Comparison of ENCODE assay signal across 8 cellular contexts in genomic region chrX:69615779-69616519, GRCh38. TPM values are rescaled to one million over a fixed set of nuclear protein-coding genes. Genes with fewer than 3 reads are reported as not detected.
DNase-seq lines count a peak whose midpoint lies in the region; ATAC-seq, FAIRE-seq and TF ChIP-seq lines count a peak whose summit lies in the region.

Gene EDA (plus strand): TSS chrX:69616113.

- intact Hi-C loops in posterior cingulate gyrus (cut with DNase I) (loop anchor here (5.0 to 10.0 kb wide), 2 partner anchors 114 to 791 kb away; partner anchors contain the start of genes EFNB1 and NALF2), transverse colon (cut with DNase I; ENCODE audit: low total_unique reads) (no loop called here)

- peak; percentile 65 for DNase-seq in AG08395 (ENCODE audit: low spot score)
- DNase-seq in Jurkat, Clone E6-1 (ENCODE audit: low read depth, low spot score): peak; percentile 67
- DNase-seq in T-helper 17 cell: peak; percentile 39 to 65 (median 55)
- peak; percentile 4 for DNase-seq in astrocyte (ENCODE audit: low read depth)
- DNase-seq in right atrium auricular region (ENCODE audit: low spot score): peak; percentile 72
- DNase-seq in posterior cingulate gyrus: peak; percentile 67 to 98 (median 74)
- peak; percentile 87 for DNase-seq in transverse colon

- no peak within 1 kb of the TSS for H3K27ac Mint-ChIP-seq in T-helper 17 cell
- peak within 1 kb of the TSS; percentile 75 for H3K27ac Mint-ChIP-seq in astrocyte (ENCODE audit: unreplicated experiment)

- H3K36me3 Mint-ChIP-seq in T-helper 17 cell (ENCODE audit: low read depth) (no peaks in the 10 kb centered on the region), astrocyte (ENCODE audit: low read depth, unreplicated experiment) (no peaks in the 10 kb centered on the region)

- H2AFZ ChIP-seq in astrocyte (ENCODE audit: low read depth, low read length): peak within 1 kb of the TSS; percentile 60

- peak within 1 kb of the TSS; percentile 54 for H3K4me3 ChIP-seq in Jurkat, Clone E6-1 (ENCODE audit: low read length)
- H3K4me3 ChIP-seq in astrocyte (ENCODE audit: insufficient read depth, low read depth, low read length): peak within 1 kb of the TSS; percentile 33
- H3K4me3 ChIP-seq in right atrium auricular region: peak within 1 kb of the TSS; percentile 61 to 65
- H3K4me3 ChIP-seq in transverse colon: peak within 1 kb of the TSS; percentile 41 to 75 (median 50)

- peaks cover 2% of the 10 kb centered on the region for H3K9me3 Mint-ChIP-seq in astrocyte (ENCODE audit: unreplicated experiment)

- WGBS in transverse colon (ENCODE audit: low coverage in 1 of 2), 2 donors: 28% methylated on average over 46 of the region's 62 CpGs; no CpG with 5 or more reads in 1 of the 2 donors

- TF ChIP-seq POLR2A in transverse colon (IDR thresholded peaks at IDR 0.05): no peak

- TF ChIP-seq CTCF in astrocyte (IDR thresholded peaks at IDR 0.05; ENCODE audit: insufficient read depth, low read depth, low read length) (no peak), right atrium auricular region (IDR thresholded peaks at IDR 0.05) (no peak), transverse colon (IDR thresholded peaks at IDR 0.05) (no peak)

- FAIRE-seq in astrocyte (lab: Jason Lieb, UNC): no peak

- in situ Hi-C loops in transverse colon (cut with MboI; ENCODE audit: low pct_ligation_motif_present in 1 of 4, low pct_unique_long_range_greater_than_20kb in 1 of 4, low sequenced_read_pairs in 3 of 4): no loop called here

- H3K4me3 Mint-ChIP-seq in T-helper 17 cell (peak within 1 kb of the TSS; percentile 86), astrocyte (ENCODE audit: unreplicated experiment) (peak within 1 kb of the TSS; percentile 85)

- ATAC-seq in GM19351 (IDR thresholded peaks at IDR 0.05; ENCODE audit: unreplicated experiment) (peak; percentile 73), T-helper 17 cell (peak; percentile 95)

- H3K4me2 ChIP-seq in astrocyte (ENCODE audit: low read length): peak within 1 kb of the TSS; percentile 80

- H3K9ac ChIP-seq in astrocyte (ENCODE audit: low read length): no peak within 1 kb of the TSS

- H3K4me1 ChIP-seq in astrocyte (ENCODE audit: insufficient read depth, low read length): no peaks in the 10 kb centered on the region
- no peaks in the 10 kb centered on the region for H3K4me1 ChIP-seq in right atrium auricular region
- H3K4me1 ChIP-seq in transverse colon: peaks cover 0 to 6% (median 2%) of the 10 kb centered on the region in 4 donors

- no peak for TF ChIP-seq EP300 in transverse colon (IDR thresholded peaks at IDR 0.05; ENCODE audit: low read depth)

- no peaks in the 10 kb centered on the region for H3K36me3 ChIP-seq in astrocyte (ENCODE audit: insufficient read depth, low read length)
- H3K36me3 ChIP-seq in right atrium auricular region: no peaks in the 10 kb centered on the region
- no peaks in the 10 kb centered on the region for H3K36me3 ChIP-seq in transverse colon

- H3K4me1 Mint-ChIP-seq in T-helper 17 cell (no peaks in the 10 kb centered on the region), astrocyte (ENCODE audit: low read depth, unreplicated experiment) (no peaks in the 10 kb centered on the region)

- H3K79me2 ChIP-seq in astrocyte (ENCODE audit: insufficient read depth, low read length): no peaks in the 10 kb centered on the region

- no peak within 1 kb of the TSS for H3K27ac ChIP-seq in astrocyte (ENCODE audit: low read depth, low read length)
- peak within 1 kb of the TSS; percentile 68 to 78 for H3K27ac ChIP-seq in right atrium auricular region
- peak within 1 kb of the TSS; percentile 52 to 76 (median 65) for H3K27ac ChIP-seq in transverse colon

- no peaks in the 10 kb centered on the region for H4K20me1 ChIP-seq in astrocyte (ENCODE audit: insufficient read depth, low read length)

- H3K27me3 ChIP-seq in astrocyte (ENCODE audit: insufficient read depth, low read length) (peaks cover 5% of the 10 kb centered on the region), right atrium auricular region (no peaks in the 10 kb centered on the region), transverse colon (no peaks in the 10 kb centered on the region)

- H3K27me3 Mint-ChIP-seq in T-helper 17 cell (no peaks in the 10 kb centered on the region), astrocyte (ENCODE audit: low read depth, unreplicated experiment) (peaks cover 2% of the 10 kb centered on the region)

- H3K9me3 ChIP-seq in T-helper 17 cell (ENCODE audit: control insufficient read depth, low read length, poor library complexity, severe bottlenecking) (no peaks in the 10 kb centered on the region), astrocyte (ENCODE audit: insufficient read depth, low read depth, low read length) (no peaks in the 10 kb centered on the region), right atrium auricular region (no peaks in the 10 kb centered on the region), transverse colon (no peaks in the 10 kb centered on the region)

RNA-seq across cellular contexts. Expression of gene EDA, which starts in this region (rescaled TPM):
- polyA plus RNA-seq in Jurkat, Clone E6-1 (2012; ENCODE audit: insufficient read depth, insufficient read length): 2.9 TPM
- total RNA-seq in T-helper 17 cell: 10 to 100 TPM in 1 of 2 donors, 1 to 10 TPM in 1; 5.9 to 13.6 TPM
- 1.2 and 1.8 TPM in 2 replicates for total RNA-seq in astrocyte
- 10 to 100 TPM; 13.1 to 14.9 TPM for total RNA-seq in right atrium auricular region
- 10 to 100 TPM in 1 of 4 donors, 1 to 10 TPM in 1, under 1 TPM in 2; 0.37 to 12.4 (median 3.8) TPM for total RNA-seq in transverse colon

Comparison
In these comparisons a context has a peak if more than half of its experiments do, and no peak if none do; other contexts are left out.
1. DNase-seq: peak in every context shown above with its lines; median percentile 87 in transverse colon; 74 in posterior cingulate gyrus; 72 in right atrium auricular region; 67 in Jurkat, Clone E6-1; 65 in AG08395; 55 in T-helper 17 cell; 4 in astrocyte.